ENCODE assay signal across 9 cellular contexts in the genomic region with DNA sequence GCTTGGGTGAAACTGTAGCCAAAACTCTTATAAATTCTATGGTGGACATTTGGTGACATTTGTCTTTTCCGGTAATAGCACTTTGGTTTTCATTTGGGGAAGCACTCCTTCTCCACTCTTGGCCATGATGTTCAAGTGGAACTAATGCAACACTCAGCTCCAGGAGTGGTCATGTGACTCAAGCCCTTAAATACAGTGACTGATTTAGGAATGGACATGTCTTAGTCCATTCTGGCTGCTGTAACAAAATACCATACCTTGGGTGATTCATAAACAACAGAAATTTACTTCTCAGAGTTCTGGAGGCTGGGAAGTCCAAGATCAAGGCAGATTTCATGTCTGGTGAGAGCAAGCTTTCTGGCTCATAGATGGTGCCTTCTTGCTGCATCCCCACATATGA.
"Had no signal": no experiment of that assay in that cellular context is flagged by ENCODE, and none has a peak within 500 bp of the region (broad histone marks: within the 10 kb centered on the region; RNA-seq: fewer than 3 reads in every experiment).

No MANE protein-coding gene starts in this region.

- ATAC-seq: HCT116 had no signal

- H2AFZ ChIP-seq: GM23248 had no signal

- H3K27ac ChIP-seq: GM23248, HL-60, KMS-11 had no signal

- H3K9ac ChIP-seq: GM23248, KMS-11 had no signal

- H3K4me3 ChIP-seq: GM23248, HAP-1 had no signal

- H3K4me2 ChIP-seq: KMS-11 had no signal

- H3K9me3 ChIP-seq: HAP-1 had no signal

- H3K36me3 ChIP-seq: HAP-1 had no signal

- DNase-seq: GM23248, GOT3, H7, IMR-90, KBM-7 had no signal
